19 cellular contexts compared by ENCODE assay signal in the genomic region with DNA sequence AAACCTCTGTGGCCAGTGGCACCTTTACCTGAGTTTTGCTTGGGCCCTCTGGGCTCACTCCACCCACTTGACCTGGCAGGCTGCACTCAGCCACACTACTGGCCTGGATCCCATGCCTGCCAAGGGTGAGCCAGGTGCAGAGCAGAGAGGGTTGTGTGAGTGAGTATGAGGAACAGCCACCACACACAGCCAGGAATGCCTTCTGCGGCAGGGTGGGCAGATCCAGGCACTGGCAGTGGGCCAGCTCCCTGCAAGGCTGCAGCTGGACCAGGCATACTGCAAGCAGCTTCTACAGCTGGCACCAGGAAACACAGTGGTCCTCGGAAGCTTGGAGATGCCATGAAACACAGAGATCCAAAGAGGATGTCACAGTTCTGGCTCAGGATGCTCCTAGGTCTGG.
A peak's percentile ranks its signal among the peaks of the same experiment; 100 is the strongest.
DNase-seq lines count a peak whose midpoint lies in the region; ATAC-seq, FAIRE-seq and TF ChIP-seq lines count a peak whose summit lies in the region.
"Had no signal": no experiment of that assay in that cellular context is flagged by ENCODE, and none has a peak within 500 bp of the region (broad histone marks: within the 10 kb centered on the region; RNA-seq: fewer than 3 reads in every experiment).

No MANE protein-coding gene starts in this region.

- H3K4me1 ChIP-seq in heart right ventricle: no peaks in the 10 kb centered on the region
- H3K4me1 ChIP-seq: Caco-2, HAP-1 had no signal

- ATAC-seq in Right ventricle myocardium inferior (no peak), heart right ventricle (no peak), GM18505 (IDR thresholded peaks at IDR 0.05; ENCODE audit: unreplicated experiment) (no peak)
- ATAC-seq: GM12878, HepG2 had no signal

- H3K9me3 ChIP-seq in heart right ventricle: no peaks in the 10 kb centered on the region
- H3K9me3 ChIP-seq: Caco-2, HAP-1 had no signal

- H3K4me3 ChIP-seq in heart right ventricle: no peak overlapping the region
- H3K4me3 ChIP-seq: GM12878, GM23248, HAP-1 had no signal

- intact Hi-C loops in Right ventricle myocardium inferior (cut with DNase I) (no loop called here), heart right ventricle (cut with DNase I) (no loop called here)

- H3K27me3 ChIP-seq in heart right ventricle: no peaks in the 10 kb centered on the region

- TF ChIP-seq CTCF in heart right ventricle (IDR thresholded peaks at IDR 0.05): no peak

- no peak overlapping the region for H3K27ac ChIP-seq in heart right ventricle
- H3K27ac ChIP-seq: C4-2B, GM23248 had no signal

- no peaks in the 10 kb centered on the region for H3K36me3 ChIP-seq in heart right ventricle
- H3K36me3 ChIP-seq: HAP-1 had no signal

- TF ChIP-seq POLR2A in GM18505 (IDR thresholded peaks at IDR 0.05; ENCODE audit: borderline replicate concordance, extremely low read depth, insufficient read depth, insufficient read length): no peak

- no peak for FAIRE-seq in RCC 7860 (lab: Jason Lieb, UNC)
- FAIRE-seq: A204.1, D721Med, GM12878, GM19239, HepG2 had no signal

- DNase-seq in NCI-H748 (lab: John Stamatoyannopoulos, UW; ENCODE audit: unreplicated experiment) (peak; percentile 4), NCI-H748 treated with DMSO at 0.1 percent for 48 hours (lab: John Stamatoyannopoulos, UW) (no peak), Right ventricle myocardium inferior (ENCODE audit: missing footprints) (peak; percentile 39), heart right ventricle (no peak), NCI-H69 (lab: John Stamatoyannopoulos, UW) (peak; percentile 1), RCC 7860 (ENCODE audit: low spot score) (no peak)
- DNase-seq: ACHN; Caco-2; CD4-positive, alpha-beta T cell; DMS79 treated with DMSO at 0.1 percent for 48 hours; GM23248 had no signal

- WGBS in heart right ventricle, 2 donors: 44 to 81% methylated on average over 1 to 2 of the region's 2 CpGs

Comparison
In these comparisons a context has a peak if more than half of its experiments do, and no peak if none do; other contexts are left out.
1. DNase-seq: peak in NCI-H748 (single experiment), Right ventricle myocardium inferior (single experiment) and NCI-H69 (single experiment); none in NCI-H748 treated with DMSO at 0.1 percent for 48 hours (single experiment), heart right ventricle (0 of 2) and RCC 7860 (single experiment).